Comparison of ENCODE assay signal across 1 cellular context in genomic region chr10:127980898-127981297, GRCh38.
TF ChIP-seq lines count a peak whose summit lies in the region.

No MANE protein-coding gene starts in this region.

TF ChIP-seq in SK-N-SH, 30 proteins besides CTCF, POLR2A, EP300 and RAD21 (continued from another document):
- TF ChIP-seq POLR2AphosphoS5 (IDR thresholded peaks at IDR 0.05; ENCODE audit: low read depth, low read length): no peak
- TF ChIP-seq TAF1 (IDR thresholded peaks at IDR 0.05; ENCODE audit: borderline replicate concordance, low read depth, low read length): no peak
